8 cellular contexts compared by ENCODE assay signal in the genomic region with DNA sequence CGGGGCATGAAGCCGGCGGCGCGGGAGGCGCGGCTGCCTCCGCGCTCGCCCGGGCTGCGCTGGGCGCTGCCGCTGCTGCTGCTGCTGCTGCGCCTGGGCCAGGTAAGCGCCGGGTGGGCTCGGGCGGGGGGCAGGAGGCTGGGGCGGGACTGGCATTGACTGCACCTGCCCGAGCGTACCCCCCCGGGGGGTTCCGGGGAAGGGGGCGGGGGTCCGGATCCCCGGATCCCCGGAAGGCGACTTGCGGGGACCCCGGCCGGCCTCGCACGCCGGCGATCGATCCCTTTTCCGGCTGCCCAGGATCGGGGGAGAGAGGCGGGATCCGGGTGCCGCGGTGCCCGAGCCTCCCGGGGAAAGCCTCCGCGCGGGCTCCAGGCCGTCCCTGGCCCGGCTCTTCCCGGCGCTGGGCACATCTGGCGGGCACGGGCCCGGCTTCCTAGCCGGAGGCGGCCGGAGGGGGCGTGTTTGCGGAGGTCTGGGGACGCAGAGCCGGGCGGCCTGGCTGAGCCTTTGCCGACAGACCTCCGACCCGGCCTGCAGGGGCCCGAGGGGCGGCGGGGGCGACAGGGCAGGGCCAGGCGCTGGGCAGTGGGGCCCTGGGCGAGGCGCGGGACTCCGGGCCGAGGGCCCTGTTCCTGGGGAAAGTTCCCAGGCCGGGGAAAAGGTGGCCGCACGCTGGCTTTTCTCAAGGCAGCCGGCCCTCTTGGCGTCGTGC. TPM values are rescaled to one million over a fixed set of nuclear protein-coding genes. Genes with fewer than 3 reads are reported as not detected.
DNase-seq lines count a peak whose midpoint lies in the region; ATAC-seq and TF ChIP-seq lines count a peak whose summit lies in the region.

No MANE protein-coding gene starts in this region.

- H3K27ac ChIP-seq in CD4-positive, alpha-beta T cell (ENCODE audit: low read depth, low read length), result peak overlapping the region; percentile 41
- H3K27ac ChIP-seq in ectodermal cell (ENCODE audit: insufficient read depth, low read depth, low read length, poor library complexity, severe bottlenecking), result no peak overlapping the region
- H3K27ac ChIP-seq in mesendoderm (ENCODE audit: low read depth, low read length), result peak overlapping the region; percentile 89
- H3K27ac ChIP-seq in tibial nerve, result peak overlapping the region; percentile 80 to 90 (median 85)

- no peak for TF ChIP-seq POLR2A in tibial nerve (IDR thresholded peaks at IDR 0.05)

- H3K4me1 ChIP-seq in ectodermal cell (ENCODE audit: control insufficient read depth, insufficient read depth, low read length), result peaks cover 12% of the 10 kb centered on the region
- peaks cover 5% of the 10 kb centered on the region for H3K4me1 ChIP-seq in mesendoderm (ENCODE audit: control insufficient read depth, low read depth, low read length)
- peaks cover 0 to 48% (median 21%) of the 10 kb centered on the region in 4 donors for H3K4me1 ChIP-seq in tibial nerve

- no peaks in the 10 kb centered on the region for H3K27me3 ChIP-seq in CD4-positive, alpha-beta T cell (ENCODE audit: control insufficient read depth, insufficient read depth, low read length)
- H3K27me3 ChIP-seq in ectodermal cell (ENCODE audit: control insufficient read depth, insufficient read depth, low read length, poor library complexity, severe bottlenecking), result peaks cover 12% of the 10 kb centered on the region
- no peaks in the 10 kb centered on the region for H3K27me3 ChIP-seq in mesendoderm (ENCODE audit: insufficient read depth, low read length, poor library complexity)
- H3K27me3 ChIP-seq in tibial nerve, result no peaks in the 10 kb centered on the region

- peak overlapping the region; percentile 95 for H2BK120ac ChIP-seq in mesendoderm (ENCODE audit: low read depth, low read length)

- peak overlapping the region; percentile 72 for H3K9ac ChIP-seq in mesendoderm (ENCODE audit: low read length)

- intact Hi-C loops in CD4-positive, alpha-beta T cell (cut with DNase I, micrococcal nuclease), result loop anchor here (2.0 to 5.0 kb wide), 4 partner anchors 18 to 76 kb away; no protein-coding TSS in a partner anchor

- peaks cover 7% of the 10 kb centered on the region for H3K79me1 ChIP-seq in mesendoderm (ENCODE audit: low read length)

- H3K27me3 Mint-ChIP-seq in CD4-positive, alpha-beta T cell, result no peaks in the 10 kb centered on the region
- H3K27me3 Mint-ChIP-seq in T-helper 2 cell treated with Interferon-gamma antibody and Interleukin-4, amounts not matched to agents 5 μg/mL and 100 μg/mL, for 36 hours (ENCODE audit: low read depth), result peaks cover 9% of the 10 kb centered on the region

- H3K36me3 ChIP-seq in ectodermal cell (ENCODE audit: control insufficient read depth, insufficient read depth, low read length), result no peaks in the 10 kb centered on the region
- no peaks in the 10 kb centered on the region for H3K36me3 ChIP-seq in mesendoderm (ENCODE audit: control insufficient read depth, insufficient read depth, low read length)
- no peaks in the 10 kb centered on the region for H3K36me3 ChIP-seq in tibial nerve

- H3K4me3 ChIP-seq in ectodermal cell (ENCODE audit: insufficient read depth, low read depth, low read length), result peak overlapping the region; percentile 69
- peak overlapping the region; percentile 46 for H3K4me3 ChIP-seq in mesendoderm (ENCODE audit: low read length)
- peak overlapping the region; percentile 69 to 96 (median 92) for H3K4me3 ChIP-seq in tibial nerve

- CTCF ChIA-PET in CD4-positive, alpha-beta T cell (lab: Charles Lee), result interaction anchor here (1.9 kb wide), 1 partner anchor 39 kb away, joined by 8 read pairs; no protein-coding TSS in a partner anchor

- H3K4me1 Mint-ChIP-seq in CD4-positive, alpha-beta T cell (ENCODE audit: low read depth), result peaks cover 41% of the 10 kb centered on the region
- H3K4me1 Mint-ChIP-seq in T-helper 2 cell treated with Interferon-gamma antibody and Interleukin-4, amounts not matched to agents 5 μg/mL and 100 μg/mL, for 36 hours (ENCODE audit: low read depth), result peaks cover 30% of the 10 kb centered on the region

- DNase-seq in CD4-positive, alpha-beta T cell, result peak in 2 of 10 experiments; percentile 6 to 7
- peak; percentile 37 for DNase-seq in T-helper 2 cell treated with Interferon-gamma antibody and Interleukin-4, amounts not matched to agents 5 μg/mL and 100 μg/mL, for 36 hours (ENCODE audit: low spot score)
- DNase-seq in mesendoderm (peak; percentile 74), tibial nerve (ENCODE audit: low spot score in 2 of 2) (no peak)

- no peak overlapping the region for H2AK5ac ChIP-seq in mesendoderm (ENCODE audit: low read length)

- 0 to 1% methylated on average over 82 of the region's 82 CpGs for WGBS in ectodermal cell, 2 experiments
- no CpG with 5 or more reads among the region's 82 CpGs for WGBS in mesendoderm (ENCODE audit: extremely low coverage, insufficient coverage, low lambda C conversion rate)
- 0% methylated on average over 5 to 40 of the region's 82 CpGs for WGBS in tibial nerve, 2 donors

- POLR2A ChIA-PET in CD4-positive, alpha-beta T cell (lab: Charles Lee), result interaction anchor here (5.8 kb wide), 1 partner anchor 75 kb away, joined by 41 read pairs; no protein-coding TSS in a partner anchor

- H3K9me3 ChIP-seq in CD4-positive, alpha-beta T cell (ENCODE audit: control insufficient read depth, low read length), result no peaks in the 10 kb centered on the region
- H3K9me3 ChIP-seq in ectodermal cell (ENCODE audit: control insufficient read depth, low read length) (no peaks in the 10 kb centered on the region), tibial nerve (no peaks in the 10 kb centered on the region)

- H4K5ac ChIP-seq in mesendoderm (ENCODE audit: low read length), result no peak overlapping the region

- H3K23ac ChIP-seq in mesendoderm (ENCODE audit: low read length), result no peak overlapping the region

- H3K18ac ChIP-seq in mesendoderm (ENCODE audit: low read length), result peak overlapping the region; percentile 91

- no peak for TF ChIP-seq EP300 in tibial nerve (IDR thresholded peaks at IDR 0.05)

- no peaks in the 10 kb centered on the region for H3K36me3 Mint-ChIP-seq in CD4-positive, alpha-beta T cell (ENCODE audit: low read depth)
- peaks cover 32% of the 10 kb centered on the region for H3K36me3 Mint-ChIP-seq in T-helper 2 cell treated with Interferon-gamma antibody and Interleukin-4, amounts not matched to agents 5 μg/mL and 100 μg/mL, for 36 hours (ENCODE audit: low read depth)

- H4K8ac ChIP-seq in mesendoderm (ENCODE audit: low read depth, low read length), result no peak overlapping the region

- H3K79me2 ChIP-seq in mesendoderm (ENCODE audit: control insufficient read depth, insufficient read depth, low read length), result peaks cover 15% of the 10 kb centered on the region

- TF ChIP-seq CTCF in CD4-positive, alpha-beta T cell (IDR thresholded peaks at IDR 0.05), result peak; percentile 9
- peak in 1 of 5 experiments; percentile 19 for TF ChIP-seq CTCF in tibial nerve (IDR thresholded peaks at IDR 0.05)

- H3K4me2 ChIP-seq in mesendoderm (ENCODE audit: low read length), result peak overlapping the region; percentile 42

- peak overlapping the region; percentile 91 for H3K27ac Mint-ChIP-seq in CD4-positive, alpha-beta T cell
- H3K27ac Mint-ChIP-seq in T-helper 2 cell treated with Interferon-gamma antibody and Interleukin-4, amounts not matched to agents 5 μg/mL and 100 μg/mL, for 36 hours, result no peak overlapping the region

- ATAC-seq in CD4-positive, alpha-beta T cell (ENCODE audit: poor library complexity), result peak; percentile 19
- ATAC-seq in GM19035 (IDR thresholded peaks at IDR 0.05; ENCODE audit: unreplicated experiment) (peak; percentile 59), HG03342 (IDR thresholded peaks at IDR 0.05; ENCODE audit: unreplicated experiment) (peak; percentile 58), HG02840 (IDR thresholded peaks at IDR 0.05; ENCODE audit: low FRiP score, unreplicated experiment) (no peak)

- H2BK15ac ChIP-seq in mesendoderm (replicated peaks; ENCODE audit: low read depth), result peak overlapping the region; percentile 43

- H3K4ac ChIP-seq in mesendoderm (ENCODE audit: low read depth, low read length), result peak overlapping the region; percentile 37

- H3K4me3 Mint-ChIP-seq in CD4-positive, alpha-beta T cell, result peak overlapping the region; percentile 98
- H3K4me3 Mint-ChIP-seq in T-helper 2 cell treated with Interferon-gamma antibody and Interleukin-4, amounts not matched to agents 5 μg/mL and 100 μg/mL, for 36 hours, result peak overlapping the region; percentile 97

- no peaks in the 10 kb centered on the region for H3K9me3 Mint-ChIP-seq in CD4-positive, alpha-beta T cell
- H3K9me3 Mint-ChIP-seq in T-helper 2 cell treated with Interferon-gamma antibody and Interleukin-4, amounts not matched to agents 5 μg/mL and 100 μg/mL, for 36 hours, result no peaks in the 10 kb centered on the region

- peak overlapping the region; percentile 86 for H3K56ac ChIP-seq in mesendoderm (ENCODE audit: low read length)

- no peak overlapping the region for H2BK5ac ChIP-seq in mesendoderm (ENCODE audit: low read length)

RNA-seq across cellular contexts. Expression of a gene that starts 0.7 kb away (rescaled TPM):
- total RNA-seq in CD4-positive, alpha-beta T cell, result 10 to 100 TPM; 26.6 to 28.9 TPM
- polyA plus RNA-seq in ectodermal cell (2013, experiment 1 of 4), result 13.8 TPM
- polyA plus RNA-seq in ectodermal cell (2013, experiment 2 of 4), result 15.7 TPM
- polyA plus RNA-seq in ectodermal cell (2013, experiment 3 of 4), result 9.9 TPM
- polyA plus RNA-seq in ectodermal cell (2013, experiment 4 of 4), result 11.1 TPM
- polyA plus RNA-seq in mesendoderm (2013, experiment 1 of 2), result 8.7 TPM
- polyA plus RNA-seq in mesendoderm (2013, experiment 2 of 2), result 8.4 TPM
- 10 to 100 TPM; 20.5 to 24.3 (median 22.3) TPM for total RNA-seq in tibial nerve

Comparison
In these comparisons a context has a peak if more than half of its experiments do, and no peak if none do; other contexts are left out.
1. DNase-seq: peak in T-helper 2 cell treated with Interferon-gamma antibody and Interleukin-4, amounts not matched to agents 5 μg/mL and 100 μg/mL, for 36 hours (single experiment) and mesendoderm (single experiment); none in tibial nerve (0 of 2).
2. Peak in every context shown above with its lines, with median percentiles within 50 percentile points of each other: H3K4me3 ChIP-seq.